In the genomic region with DNA sequence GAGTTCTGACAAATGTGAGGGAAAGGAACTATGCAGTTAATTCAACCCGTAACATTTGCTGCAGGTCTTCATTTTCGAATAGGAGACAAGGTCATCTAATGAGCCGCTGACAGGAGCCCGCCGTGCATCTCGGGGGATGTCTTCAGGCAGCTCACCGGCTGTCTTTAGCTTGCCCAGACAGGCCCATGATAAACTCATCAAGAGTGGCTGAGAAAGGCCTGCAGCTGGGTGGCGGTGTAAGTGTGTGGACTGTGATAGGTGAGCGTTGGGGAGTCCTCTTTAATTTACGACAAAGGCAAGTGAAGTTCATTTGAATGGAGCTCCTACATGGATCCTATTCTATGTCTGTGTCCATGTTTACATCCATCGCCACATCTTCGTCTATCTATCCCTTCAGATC, we compare ENCODE assay signal across 1 cellular context.
TF ChIP-seq lines count a peak whose summit lies in the region.

No MANE protein-coding gene starts in this region.

TF ChIP-seq in WTC11, 78 proteins besides CTCF, POLR2A, EP300 and RAD21 (continued from another document):
- no peak for TF ChIP-seq PRDM15 (CRISPR knock-in tag; IDR thresholded peaks at IDR 0.05)
- TF ChIP-seq, protein P1, sequence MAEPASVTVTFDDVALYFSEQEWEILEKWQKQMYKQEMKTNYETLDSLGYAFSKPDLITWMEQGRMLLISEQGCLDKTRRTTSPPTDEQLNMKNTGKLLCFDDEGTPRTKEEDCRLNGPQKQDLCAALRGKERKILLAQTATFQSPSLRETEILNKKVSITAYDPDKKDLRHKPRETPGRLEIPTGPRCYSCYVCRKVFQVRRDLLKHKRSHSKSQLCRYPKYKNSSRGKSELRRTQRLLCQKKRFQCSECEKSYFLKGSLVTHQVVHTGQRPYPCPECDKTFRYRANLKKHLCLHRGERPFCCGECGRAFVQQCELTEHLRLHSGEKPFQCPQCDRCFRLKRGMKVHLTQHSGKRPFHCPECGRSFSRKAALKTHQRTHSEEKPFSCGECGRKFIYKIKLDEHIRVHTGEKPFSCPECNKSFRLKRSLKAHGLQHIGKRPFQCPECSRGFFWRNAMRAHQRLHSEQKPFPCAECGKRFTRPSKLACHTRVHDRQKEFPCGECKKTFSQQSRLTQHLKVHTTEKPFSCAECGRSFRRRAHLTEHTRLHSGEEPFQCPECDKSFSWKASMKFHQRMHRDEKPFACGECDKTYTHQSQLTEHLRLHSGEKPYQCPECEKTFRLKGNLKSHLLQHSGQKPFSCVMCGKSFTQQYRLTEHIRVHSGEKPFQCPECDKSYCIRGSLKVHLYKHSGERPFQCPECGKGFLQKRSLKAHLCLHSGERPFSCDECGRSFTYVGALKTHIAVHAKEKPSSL (CRISPR knock-in tag; conservative IDR thresholded peaks at IDR 0.05), result no peak
